11 cellular contexts compared by ENCODE assay signal in genomic region chr16:919658-920631, GRCh38. TPM values are rescaled to one million over a fixed set of nuclear protein-coding genes. Genes with fewer than 3 reads are reported as not detected.
A peak's percentile ranks its signal among the peaks of the same experiment; 100 is the strongest.
DNase-seq lines count a peak whose midpoint lies in the region; ATAC-seq and TF ChIP-seq lines count a peak whose summit lies in the region.
"Had no signal": no experiment of that assay in that cellular context is flagged by ENCODE, and none has a peak within 500 bp of the region (broad histone marks: within the 10 kb centered on the region; RNA-seq: fewer than 3 reads in every experiment).

No MANE protein-coding gene starts in this region.

- peak overlapping the region in 9 of 59 donors; percentile 7 to 40 (median 27) for H3K4me3 ChIP-seq in dorsolateral prefrontal cortex
- H3K4me3 ChIP-seq: SK-N-MC had no signal

- H3K4me3 Mint-ChIP-seq in memory B cell, result no peak overlapping the region
- H3K4me3 Mint-ChIP-seq in stimulated activated memory B cell treated with anti-CD40 and anti-IgM and Interleukin-4, amounts not matched to agents 10 μg/mL and 1 μg/mL and 100 μg/mL, for 72 hours, result no peak overlapping the region
- H3K4me3 Mint-ChIP-seq in activated naive CD4-positive, alpha-beta T cell treated with anti-CD3 and anti-CD28 coated beads, Interleukin-2, amount 10 ng/mL, durations not matched to agents 7 days and 5 days, result no peak overlapping the region

- in situ Hi-C loops in GM13976 (cut with MboI; ENCODE audit: low sequenced_read_pairs, unreplicated experiment), result no loop called here

- H3K9me3 Mint-ChIP-seq in memory B cell, result no peaks in the 10 kb centered on the region
- peaks cover 4% of the 10 kb centered on the region for H3K9me3 Mint-ChIP-seq in stimulated activated memory B cell treated with anti-CD40 and anti-IgM and Interleukin-4, amounts not matched to agents 10 μg/mL and 1 μg/mL and 100 μg/mL, for 72 hours
- peaks cover 6% of the 10 kb centered on the region for H3K9me3 Mint-ChIP-seq in activated naive CD4-positive, alpha-beta T cell treated with anti-CD3 and anti-CD28 coated beads, Interleukin-2, amount 10 ng/mL, durations not matched to agents 7 days and 5 days

- no peaks in the 10 kb centered on the region for H3K27me3 Mint-ChIP-seq in memory B cell
- H3K27me3 Mint-ChIP-seq in stimulated activated memory B cell treated with anti-CD40 and anti-IgM and Interleukin-4, amounts not matched to agents 10 μg/mL and 1 μg/mL and 100 μg/mL, for 72 hours, result no peaks in the 10 kb centered on the region
- no peaks in the 10 kb centered on the region for H3K27me3 Mint-ChIP-seq in activated naive CD4-positive, alpha-beta T cell treated with anti-CD3 and anti-CD28 coated beads, Interleukin-2, amount 10 ng/mL, durations not matched to agents 7 days and 5 days

- CTCF ChIA-PET in activated naive CD4-positive, alpha-beta T cell treated with anti-CD3 and anti-CD28 coated beads, Interleukin-2, amount 10 ng/mL, durations not matched to agents 7 days and 5 days (lab: Charles Lee), result interaction anchor here (0.8 kb wide), 1 partner anchor 11 kb away, joined by 3 read pairs; no protein-coding TSS in a partner anchor

- peaks cover 11% of the 10 kb centered on the region for H3K4me1 Mint-ChIP-seq in memory B cell
- peaks cover 19% of the 10 kb centered on the region for H3K4me1 Mint-ChIP-seq in stimulated activated memory B cell treated with anti-CD40 and anti-IgM and Interleukin-4, amounts not matched to agents 10 μg/mL and 1 μg/mL and 100 μg/mL, for 72 hours
- no peaks in the 10 kb centered on the region for H3K4me1 Mint-ChIP-seq in activated naive CD4-positive, alpha-beta T cell treated with anti-CD3 and anti-CD28 coated beads, Interleukin-2, amount 10 ng/mL, durations not matched to agents 7 days and 5 days

- ATAC-seq in memory B cell (ENCODE audit: low read depth) (no peak), GM18909 (IDR thresholded peaks at IDR 0.05; ENCODE audit: poor library complexity, unreplicated experiment) (no peak)
- ATAC-seq in stimulated activated memory B cell treated with anti-CD40 and anti-IgM and Interleukin-4, amounts not matched to agents 10 μg/mL and 1 μg/mL and 100 μg/mL, for 72 hours, result no peak

- no peaks in the 10 kb centered on the region for H3K27me3 ChIP-seq in dorsolateral prefrontal cortex
- H3K27me3 ChIP-seq: neutrophil had no signal

- intact Hi-C loops in dorsolateral prefrontal cortex (cut with DNase I), result loop anchor here in 1 of 2 donors (10.0 kb wide), 1 partner anchor 125 kb away; no protein-coding TSS in a partner anchor

- DNase-seq in EL (peak; percentile 43), dorsolateral prefrontal cortex (peak in 2 of 10 donors; percentile 20 to 44), memory B cell (ENCODE audit: low spot score in 2 of 2) (no peak), GM13976 (ENCODE audit: low spot score) (no peak), NCI-H748 treated with DMSO at 0.1 percent for 48 hours (lab: John Stamatoyannopoulos, UW) (no peak)
- DNase-seq in activated naive CD4-positive, alpha-beta T cell treated with anti-CD3 and anti-CD28 coated beads, Interleukin-2, amount 10 ng/mL, durations not matched to agents 7 days and 5 days, result no peak
- DNase-seq: activated CD4-positive, alpha-beta T cell treated with anti-CD3 and anti-CD28 coated beads, Interleukin-2, amount 50 U/mL, for 4 hours had no signal

- no peak for TF ChIP-seq CTCF in dorsolateral prefrontal cortex (IDR thresholded peaks at IDR 0.05 in 54 of 56, conservative IDR thresholded peaks at IDR 0.05 in 2 of 56; ENCODE audit: low read depth in 1 of 56, partially characterized antibody in 56 of 56)
- no peak for TF ChIP-seq CTCF in GM13976 (IDR thresholded peaks at IDR 0.05; ENCODE audit: borderline replicate concordance, control extremely low read depth, extremely low read depth, insufficient read depth, missing control alignments)

- peak overlapping the region; percentile 2 for H3K27ac Mint-ChIP-seq in memory B cell
- H3K27ac Mint-ChIP-seq in stimulated activated memory B cell treated with anti-CD40 and anti-IgM and Interleukin-4, amounts not matched to agents 10 μg/mL and 1 μg/mL and 100 μg/mL, for 72 hours, result peak overlapping the region; percentile 9
- no peak overlapping the region for H3K27ac Mint-ChIP-seq in activated naive CD4-positive, alpha-beta T cell treated with anti-CD3 and anti-CD28 coated beads, Interleukin-2, amount 10 ng/mL, durations not matched to agents 7 days and 5 days

- peaks cover 20% of the 10 kb centered on the region for H3K36me3 Mint-ChIP-seq in memory B cell
- H3K36me3 Mint-ChIP-seq in stimulated activated memory B cell treated with anti-CD40 and anti-IgM and Interleukin-4, amounts not matched to agents 10 μg/mL and 1 μg/mL and 100 μg/mL, for 72 hours, result peaks cover 49% of the 10 kb centered on the region
- H3K36me3 Mint-ChIP-seq in activated naive CD4-positive, alpha-beta T cell treated with anti-CD3 and anti-CD28 coated beads, Interleukin-2, amount 10 ng/mL, durations not matched to agents 7 days and 5 days, result peaks cover 11% of the 10 kb centered on the region

- H3K27ac ChIP-seq in dorsolateral prefrontal cortex, result peak overlapping the region in 56 of 59 donors; percentile 4 to 90 (median 76)
- H3K27ac ChIP-seq: neutrophil, SK-N-MC had no signal

RNA-seq across cellular contexts. Expression of gene LMF1, which starts 50.8 kb away (rescaled TPM):
- 10 to 100 TPM; 26.2 to 68.7 (median 45.4) TPM for total RNA-seq in dorsolateral prefrontal cortex
